Comparison of ENCODE assay signal across 3 cellular contexts in the genomic region with DNA sequence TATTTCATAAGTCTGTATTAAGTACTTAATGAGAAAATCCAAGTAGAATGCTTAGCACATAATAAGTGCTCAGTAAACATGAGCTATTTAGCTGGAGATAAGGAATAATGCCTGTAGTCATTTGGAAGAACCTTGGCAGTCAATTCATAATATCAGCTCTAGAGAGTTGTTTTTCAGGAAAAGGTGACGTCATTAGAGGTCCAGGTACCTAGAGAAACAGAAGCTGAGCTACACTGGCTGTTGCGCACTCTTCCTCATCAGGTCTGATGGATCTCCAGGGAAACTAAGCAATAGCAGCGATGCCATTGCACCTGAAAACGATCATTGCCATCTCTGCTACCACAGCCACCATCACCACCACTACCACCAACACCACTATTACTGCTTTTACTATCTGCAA.
A peak's percentile ranks its signal among the peaks of the same experiment; 100 is the strongest.
TF ChIP-seq lines count a peak whose summit lies in the region.

No MANE protein-coding gene starts in this region.

TF ChIP-seq in HepG2, 621 proteins besides CTCF, POLR2A, EP300 and RAD21:
- TF ChIP-seq, protein P1, sequence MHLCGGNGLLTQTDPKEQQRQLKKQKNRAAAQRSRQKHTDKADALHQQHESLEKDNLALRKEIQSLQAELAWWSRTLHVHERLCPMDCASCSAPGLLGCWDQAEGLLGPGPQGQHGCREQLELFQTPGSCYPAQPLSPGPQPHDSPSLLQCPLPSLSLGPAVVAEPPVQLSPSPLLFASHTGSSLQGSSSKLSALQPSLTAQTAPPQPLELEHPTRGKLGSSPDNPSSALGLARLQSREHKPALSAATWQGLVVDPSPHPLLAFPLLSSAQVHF (CRISPR knock-in tag; IDR thresholded peaks at IDR 0.05) = no peak
- TF ChIP-seq CREB1 (IDR thresholded peaks at IDR 0.05) (peak; percentile 90), CREB1 (CRISPR knock-in tag; IDR thresholded peaks at IDR 0.05) (no peak), SMYD3 (CRISPR knock-in tag; IDR thresholded peaks at IDR 0.05) (no peak), ZNF224 (CRISPR knock-in tag; IDR thresholded peaks at IDR 0.05) (no peak), TCF7L2 (IDR thresholded peaks at IDR 0.05; ENCODE audit: low read depth, low read length) (no peak), CEBPG (CRISPR knock-in tag; IDR thresholded peaks at IDR 0.05) (no peak), ZBTB8A (CRISPR knock-in tag; IDR thresholded peaks at IDR 0.05; ENCODE audit: borderline replicate concordance, low read depth) (no peak), ATF7 (IDR thresholded peaks at IDR 0.05) (peak; percentile 98), ATF7 (CRISPR knock-in tag; IDR thresholded peaks at IDR 0.05) (no peak), ZFYVE20 (CRISPR knock-in tag; IDR thresholded peaks at IDR 0.05; ENCODE audit: borderline replicate concordance, low read depth) (no peak), ZNF768 (CRISPR knock-in tag; IDR thresholded peaks at IDR 0.05) (no peak), ZNF296 (CRISPR knock-in tag; conservative IDR thresholded peaks at IDR 0.05) (no peak), FOXP1 (IDR thresholded peaks at IDR 0.05) (no peak), FOXP1 (CRISPR knock-in tag; IDR thresholded peaks at IDR 0.05) (no peak), KMT2B (CRISPR knock-in tag; IDR thresholded peaks at IDR 0.05) (no peak), ZNF354B (CRISPR knock-in tag; IDR thresholded peaks at IDR 0.05) (no peak)
- TF ChIP-seq, protein P2, sequence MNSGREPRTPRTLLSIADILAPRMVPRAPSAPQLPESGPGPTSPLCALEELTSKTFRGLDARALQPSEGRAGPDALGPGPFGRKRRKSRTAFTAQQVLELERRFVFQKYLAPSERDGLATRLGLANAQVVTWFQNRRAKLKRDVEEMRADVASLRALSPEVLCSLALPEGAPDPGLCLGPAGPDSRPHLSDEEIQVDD (CRISPR knock-in tag; IDR thresholded peaks at IDR 0.05; ENCODE audit: borderline replicate concordance) = no peak

TF ChIP-seq in HEK293, 187 proteins besides CTCF, POLR2A, EP300 and RAD21:
- TF ChIP-seq ZNF792 (tag by site-specific recombination; IDR thresholded peaks at IDR 0.05) = no peak
- TF ChIP-seq, protein P3, sequence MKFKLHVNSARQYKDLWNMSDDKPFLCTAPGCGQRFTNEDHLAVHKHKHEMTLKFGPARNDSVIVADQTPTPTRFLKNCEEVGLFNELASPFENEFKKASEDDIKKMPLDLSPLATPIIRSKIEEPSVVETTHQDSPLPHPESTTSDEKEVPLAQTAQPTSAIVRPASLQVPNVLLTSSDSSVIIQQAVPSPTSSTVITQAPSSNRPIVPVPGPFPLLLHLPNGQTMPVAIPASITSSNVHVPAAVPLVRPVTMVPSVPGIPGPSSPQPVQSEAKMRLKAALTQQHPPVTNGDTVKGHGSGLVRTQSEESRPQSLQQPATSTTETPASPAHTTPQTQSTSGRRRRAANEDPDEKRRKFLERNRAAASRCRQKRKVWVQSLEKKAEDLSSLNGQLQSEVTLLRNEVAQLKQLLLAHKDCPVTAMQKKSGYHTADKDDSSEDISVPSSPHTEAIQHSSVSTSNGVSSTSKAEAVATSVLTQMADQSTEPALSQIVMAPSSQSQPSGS (tag by site-specific recombination; IDR thresholded peaks at IDR 0.05; ENCODE audit: low read depth) = peak; percentile 85

TF ChIP-seq in K562, 482 proteins besides CTCF, POLR2A, EP300 and RAD21:
- TF ChIP-seq ATF7 (IDR thresholded peaks at IDR 0.05) (peak; percentile 33; the same call in 1 of the 2 replicates), TEAD4 (IDR thresholded peaks at IDR 0.05; ENCODE audit: low read length) (no peak), TEAD4 (CRISPR knock-in tag; IDR thresholded peaks at IDR 0.05; ENCODE audit: borderline replicate concordance) (no peak), NBN (IDR thresholded peaks at IDR 0.05; ENCODE audit: low read depth) (no peak), ZNF57 (CRISPR knock-in tag; IDR thresholded peaks at IDR 0.05) (no peak), BRCA1 (IDR thresholded peaks at IDR 0.05) (no peak), BRCA1 (CRISPR knock-in tag; IDR thresholded peaks at IDR 0.05) (no peak)
- TF ChIP-seq, protein P4, sequence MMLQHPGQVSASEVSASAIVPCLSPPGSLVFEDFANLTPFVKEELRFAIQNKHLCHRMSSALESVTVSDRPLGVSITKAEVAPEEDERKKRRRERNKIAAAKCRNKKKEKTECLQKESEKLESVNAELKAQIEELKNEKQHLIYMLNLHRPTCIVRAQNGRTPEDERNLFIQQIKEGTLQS (IDR thresholded peaks at IDR 0.05) = peak; percentile 25; the same call in 1 of the 2 replicates
- TF ChIP-seq, protein P4 (CRISPR knock-in tag; conservative IDR thresholded peaks at IDR 0.05) = no peak
- TF ChIP-seq, protein P5, sequence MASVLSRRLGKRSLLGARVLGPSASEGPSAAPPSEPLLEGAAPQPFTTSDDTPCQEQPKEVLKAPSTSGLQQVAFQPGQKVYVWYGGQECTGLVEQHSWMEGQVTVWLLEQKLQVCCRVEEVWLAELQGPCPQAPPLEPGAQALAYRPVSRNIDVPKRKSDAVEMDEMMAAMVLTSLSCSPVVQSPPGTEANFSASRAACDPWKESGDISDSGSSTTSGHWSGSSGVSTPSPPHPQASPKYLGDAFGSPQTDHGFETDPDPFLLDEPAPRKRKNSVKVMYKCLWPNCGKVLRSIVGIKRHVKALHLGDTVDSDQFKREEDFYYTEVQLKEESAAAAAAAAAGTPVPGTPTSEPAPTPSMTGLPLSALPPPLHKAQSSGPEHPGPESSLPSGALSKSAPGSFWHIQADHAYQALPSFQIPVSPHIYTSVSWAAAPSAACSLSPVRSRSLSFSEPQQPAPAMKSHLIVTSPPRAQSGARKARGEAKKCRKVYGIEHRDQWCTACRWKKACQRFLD (CRISPR knock-in tag; IDR thresholded peaks at IDR 0.05) = no peak
- TF ChIP-seq, protein P6, sequence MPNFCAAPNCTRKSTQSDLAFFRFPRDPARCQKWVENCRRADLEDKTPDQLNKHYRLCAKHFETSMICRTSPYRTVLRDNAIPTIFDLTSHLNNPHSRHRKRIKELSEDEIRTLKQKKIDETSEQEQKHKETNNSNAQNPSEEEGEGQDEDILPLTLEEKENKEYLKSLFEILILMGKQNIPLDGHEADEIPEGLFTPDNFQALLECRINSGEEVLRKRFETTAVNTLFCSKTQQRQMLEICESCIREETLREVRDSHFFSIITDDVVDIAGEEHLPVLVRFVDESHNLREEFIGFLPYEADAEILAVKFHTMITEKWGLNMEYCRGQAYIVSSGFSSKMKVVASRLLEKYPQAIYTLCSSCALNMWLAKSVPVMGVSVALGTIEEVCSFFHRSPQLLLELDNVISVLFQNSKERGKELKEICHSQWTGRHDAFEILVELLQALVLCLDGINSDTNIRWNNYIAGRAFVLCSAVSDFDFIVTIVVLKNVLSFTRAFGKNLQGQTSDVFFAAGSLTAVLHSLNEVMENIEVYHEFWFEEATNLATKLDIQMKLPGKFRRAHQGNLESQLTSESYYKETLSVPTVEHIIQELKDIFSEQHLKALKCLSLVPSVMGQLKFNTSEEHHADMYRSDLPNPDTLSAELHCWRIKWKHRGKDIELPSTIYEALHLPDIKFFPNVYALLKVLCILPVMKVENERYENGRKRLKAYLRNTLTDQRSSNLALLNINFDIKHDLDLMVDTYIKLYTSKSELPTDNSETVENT (CRISPR knock-in tag; IDR thresholded peaks at IDR 0.05) = no peak
